Comparison of ENCODE assay signal across 8 cellular contexts in the genomic region with DNA sequence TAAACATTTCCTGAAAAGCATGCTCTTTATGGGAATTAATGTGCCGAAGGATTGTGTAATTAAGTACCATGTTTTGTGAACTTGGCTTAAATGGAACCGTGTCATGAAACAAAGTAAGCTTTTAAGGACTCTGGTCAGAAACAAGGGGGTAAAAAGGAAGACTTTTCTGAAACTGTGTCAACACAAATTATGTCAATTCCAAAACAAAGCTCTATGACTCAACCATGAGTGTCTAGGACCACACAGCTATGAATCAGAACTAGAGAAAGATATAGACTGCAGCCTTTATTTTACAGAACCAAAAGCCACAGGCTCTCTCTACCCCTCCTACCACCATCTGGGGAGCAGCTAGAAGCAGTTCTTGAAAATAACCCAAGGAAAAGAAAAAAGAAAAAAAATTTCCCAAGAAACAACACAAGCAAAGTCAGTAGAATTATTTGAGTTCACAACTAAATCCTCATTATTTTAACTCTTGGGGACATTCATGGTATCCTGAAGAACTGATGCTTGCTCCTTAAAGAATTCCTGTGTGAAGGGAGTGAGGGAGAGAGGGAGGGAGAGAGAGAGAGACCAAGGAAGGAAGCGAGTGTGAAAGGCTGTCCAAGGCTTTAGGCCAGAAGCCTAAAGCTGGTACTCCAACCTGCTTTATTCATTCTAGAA.
DNase-seq lines count a peak whose midpoint lies in the region; ATAC-seq and TF ChIP-seq lines count a peak whose summit lies in the region.

No MANE protein-coding gene starts in this region.

- POLR2A ChIA-PET in CD4-positive, alpha-beta memory T cell (lab: Charles Lee; ENCODE audit: partially characterized antibody), result interaction anchor here (0.8 to 4.1 kb wide), 3 partner anchors 10 to 109 kb away, joined by 3 to 47 read pairs (median 6); a partner anchor contains a TSS

- H3K27ac Mint-ChIP-seq in CD4-positive, alpha-beta memory T cell, result peak overlapping the region in 6 of 7 donors; percentile 32 to 82 (median 46)

- intact Hi-C loops in CD4-positive, alpha-beta memory T cell (cut with micrococcal nuclease), result loop anchor here (5.0 kb wide), 1 partner anchor 228 kb away; a partner anchor contains a TSS
- intact Hi-C loops in sciatic nerve (cut with DNase I), result loop anchor here (5.0 kb wide), 1 partner anchor 108 kb away; no protein-coding TSS in a partner anchor

- H3K36me3 ChIP-seq in CD4-positive, alpha-beta memory T cell (ENCODE audit: insufficient read depth, low read length), result peaks cover 37% of the 10 kb centered on the region

- peaks cover 10 to 70% of the 10 kb centered on the region in 2 donors for H3K36me3 Mint-ChIP-seq in CD4-positive, alpha-beta memory T cell
- H3K36me3 Mint-ChIP-seq in activated T-cell treated with anti-CD3 and anti-CD28 coated beads, Interleukin-2, amount 50 U/mL, for 4 hours (ENCODE audit: insufficient read depth), result peaks cover 30% of the 10 kb centered on the region

- H3K9me3 Mint-ChIP-seq in CD4-positive, alpha-beta memory T cell, result no peaks in the 10 kb centered on the region
- no peaks in the 10 kb centered on the region for H3K9me3 Mint-ChIP-seq in activated T-cell treated with anti-CD3 and anti-CD28 coated beads, Interleukin-2, amount 50 U/mL, for 4 hours

- CTCF ChIA-PET in CD4-positive, alpha-beta memory T cell (lab: Charles Lee; ENCODE audit: partially characterized antibody), result interaction anchor here (0.8 to 8.5 kb wide), 14 partner anchors 9 to 424 kb away, joined by 3 to 646 read pairs (median 13); a partner anchor contains a TSS

- no peak overlapping the region for H3K4me3 Mint-ChIP-seq in CD4-positive, alpha-beta memory T cell
- peak overlapping the region; percentile 69 for H3K4me3 Mint-ChIP-seq in activated T-cell treated with anti-CD3 and anti-CD28 coated beads, Interleukin-2, amount 50 U/mL, for 4 hours

- no peaks in the 10 kb centered on the region for H3K27me3 ChIP-seq in CD4-positive, alpha-beta memory T cell (ENCODE audit: insufficient read depth, low read length)

- peak; percentile 99 for ATAC-seq in activated T-cell treated with anti-CD3 and anti-CD28 coated beads, Interleukin-2, amount 50 U/mL, for 4 hours
- peak; percentile 69 for ATAC-seq in sciatic nerve

- H3K4me3 ChIP-seq in CD4-positive, alpha-beta memory T cell (ENCODE audit: low read length in 2 of 2), result no peak overlapping the region

- H3K27ac ChIP-seq in CD4-positive, alpha-beta memory T cell (ENCODE audit: low read depth, low read length), result no peak overlapping the region

- no peaks in the 10 kb centered on the region for H3K9me3 ChIP-seq in CD4-positive, alpha-beta memory T cell (ENCODE audit: control insufficient read depth in 1 of 2, low read length in 2 of 2)

- no peak for DNase-seq in CD4-positive, alpha-beta memory T cell
- DNase-seq in GM20000 (ENCODE audit: low spot score) (peak; percentile 80), HT-29 (ENCODE audit: low spot score) (peak; percentile 45), foreskin melanocyte (peak; percentile 94), sciatic nerve (ENCODE audit: low spot score) (peak; percentile 6), NCI-H524 treated with DMSO at 0.1 percent for 48 hours (lab: John Stamatoyannopoulos, UW) (no peak), NCI-H1105 treated with DMSO at 0.1 percent for 48 hours (lab: John Stamatoyannopoulos, UW) (no peak)
- peak; percentile 10 for DNase-seq in activated T-cell treated with anti-CD3 and anti-CD28 coated beads, Interleukin-2, amount 50 U/mL, for 4 hours

- H3K4me1 ChIP-seq in CD4-positive, alpha-beta memory T cell (ENCODE audit: insufficient read depth, low read length), result no peaks in the 10 kb centered on the region

- H3K27me3 Mint-ChIP-seq in CD4-positive, alpha-beta memory T cell, result no peaks in the 10 kb centered on the region
- no peaks in the 10 kb centered on the region for H3K27me3 Mint-ChIP-seq in activated T-cell treated with anti-CD3 and anti-CD28 coated beads, Interleukin-2, amount 50 U/mL, for 4 hours (ENCODE audit: low read depth)

- TF ChIP-seq CTCF in GM20000 (IDR thresholded peaks at IDR 0.05; ENCODE audit: extremely low read depth, missing control alignments), result no peak

- peaks cover 7 to 18% (median 13%) of the 10 kb centered on the region in 4 donors for H3K4me1 Mint-ChIP-seq in CD4-positive, alpha-beta memory T cell
- peaks cover 30% of the 10 kb centered on the region for H3K4me1 Mint-ChIP-seq in activated T-cell treated with anti-CD3 and anti-CD28 coated beads, Interleukin-2, amount 50 U/mL, for 4 hours (ENCODE audit: low read depth)

Comparison
In these comparisons a context has a peak if more than half of its experiments do, and no peak if none do; other contexts are left out.
1. DNase-seq: peak in GM20000 (single experiment), HT-29 (single experiment), activated T-cell treated with anti-CD3 and anti-CD28 coated beads, Interleukin-2, amount 50 U/mL, for 4 hours (single experiment), foreskin melanocyte (single experiment) and sciatic nerve (single experiment); none in CD4-positive, alpha-beta memory T cell (0 of 5), NCI-H524 treated with DMSO at 0.1 percent for 48 hours (single experiment) and NCI-H1105 treated with DMSO at 0.1 percent for 48 hours (single experiment).